Comparison of ENCODE assay signal across 8 cellular contexts in genomic region chr2:98087447-98088065, GRCh38. TPM values are rescaled to one million over a fixed set of nuclear protein-coding genes. Genes with fewer than 3 reads are reported as not detected.
A peak's percentile ranks its signal among the peaks of the same experiment; 100 is the strongest.
DNase-seq lines count a peak whose midpoint lies in the region; ATAC-seq, FAIRE-seq and TF ChIP-seq lines count a peak whose summit lies in the region.

No MANE protein-coding gene starts in this region.

- peak overlapping the region; percentile 66 for H3K4me3 ChIP-seq in A549

- DNase-seq in A549 (ENCODE audit: low read depth in 1 of 2, low spot score in 1 of 2), result no peak
- no peak for DNase-seq in H9
- DNase-seq in mesothelial cell of epicardium (ENCODE audit: low spot score in 2 of 2, unreplicated experiment in 2 of 2), result no peak
- no peak for DNase-seq in NCI-H748 (lab: John Stamatoyannopoulos, UW; ENCODE audit: unreplicated experiment)
- no peak for DNase-seq in NCI-H1694 (lab: John Stamatoyannopoulos, UW)

- H2BK12ac ChIP-seq in H9 (ENCODE audit: insufficient read length, low read depth, low read length), result no peak overlapping the region

- H3K4me3 Mint-ChIP-seq in H9, result peak overlapping the region; percentile 72 to 87
- H3K4me3 Mint-ChIP-seq in brain, result peak overlapping the region; percentile 81 to 90 (median 89)
- peak overlapping the region; percentile 71 for H3K4me3 Mint-ChIP-seq in mesothelial cell of epicardium

- no peak overlapping the region for H3K9ac ChIP-seq in H9 (ENCODE audit: extremely low read depth, insufficient read length, low read length)

- H3K27ac Mint-ChIP-seq in H9, result no peak overlapping the region
- H3K27ac Mint-ChIP-seq in brain, result no peak overlapping the region
- H3K27ac Mint-ChIP-seq in mesothelial cell of epicardium, result no peak overlapping the region

- no peak overlapping the region for H3K56ac ChIP-seq in H9 (ENCODE audit: insufficient read length, low read depth, low read length)

- no peaks in the 10 kb centered on the region for H3K79me1 ChIP-seq in H9 (ENCODE audit: insufficient read depth, low read depth, low read length, poor library complexity, severe bottlenecking)

- H3T11ph ChIP-seq in H9 (ENCODE audit: low read length), result no peak overlapping the region

- TF ChIP-seq POLR2A in A549 (IDR thresholded peaks at IDR 0.05; ENCODE audit: low read length), result no peak

- peak overlapping the region; percentile 41 for H3K18ac ChIP-seq in H9 (ENCODE audit: insufficient read length, low read depth, low read length)

- H3K14ac ChIP-seq in H9 (ENCODE audit: insufficient read depth, low read length), result no peak overlapping the region

- no peak overlapping the region for H4K8ac ChIP-seq in H9 (replicated peaks; ENCODE audit: insufficient read length, low read depth, low read length)

- H2AFZ ChIP-seq in H9 (ENCODE audit: low read length), result no peak overlapping the region

- no peaks in the 10 kb centered on the region; a peak in 1 of 5 replicates for H3K9me3 Mint-ChIP-seq in H9
- H3K9me3 Mint-ChIP-seq in brain, result peaks cover 0 to 2% (median 0%) of the 10 kb centered on the region in 5 experiments
- H3K9me3 Mint-ChIP-seq in mesothelial cell of epicardium, result no peaks in the 10 kb centered on the region

- TF ChIP-seq CTCF in A549 (IDR thresholded peaks at IDR 0.05) (no peak), H9 (conservative IDR thresholded peaks at IDR 0.05) (no peak), brain (conservative IDR thresholded peaks at IDR 0.05) (no peak), mesothelial cell of epicardium (IDR thresholded peaks at IDR 0.05; ENCODE audit: unreplicated experiment) (no peak)

- no peak for FAIRE-seq in A549 (lab: Jason Lieb, UNC)

- TF ChIP-seq EP300 in A549 (IDR thresholded peaks at IDR 0.05), result no peak

- no peak overlapping the region for H2BK15ac ChIP-seq in H9 (ENCODE audit: low read depth, low read length)

- no peak overlapping the region for H3K23ac ChIP-seq in H9 (ENCODE audit: insufficient read length, low read depth, low read length)

- peak overlapping the region; percentile 97 for H3K4me2 ChIP-seq in A549
- H3K4me2 ChIP-seq in H9 (ENCODE audit: insufficient read depth, insufficient read length, low read length), result peak overlapping the region; percentile 97

- H3K9me3 ChIP-seq in A549 (no peaks in the 10 kb centered on the region), H9 (ENCODE audit: control insufficient read depth, low read depth, low read length) (no peaks in the 10 kb centered on the region)

- no peak overlapping the region for H4K5ac ChIP-seq in H9 (ENCODE audit: insufficient read length, low read depth, low read length)

- H4K20me1 ChIP-seq in H9 (ENCODE audit: control insufficient read depth, insufficient read depth, insufficient read length), result no peaks in the 10 kb centered on the region

- H3K27me3 ChIP-seq in H9 (ENCODE audit: insufficient read depth, low read length), result peaks cover 6% of the 10 kb centered on the region; the same call in 1 of the 2 replicates

- no peak overlapping the region for H3K27ac ChIP-seq in A549
- H3K27ac ChIP-seq in H9 (ENCODE audit: insufficient read length, low read depth, low read length), result no peak overlapping the region

- ATAC-seq in A549, result no peak
- no peak for ATAC-seq in HG02642 (IDR thresholded peaks at IDR 0.05; ENCODE audit: poor library complexity, unreplicated experiment)
- no peak for ATAC-seq in HG02938 (IDR thresholded peaks at IDR 0.05; ENCODE audit: unreplicated experiment)

- H3K4me1 ChIP-seq in A549 (peaks cover 9% of the 10 kb centered on the region; the same call in 1 of the 3 replicates), H9 (ENCODE audit: insufficient read depth, low read length) (no peaks in the 10 kb centered on the region)

- no peak overlapping the region for H3K4ac ChIP-seq in H9 (ENCODE audit: low read depth, low read length)

- WGBS in A549 (ENCODE audit: missing lambda C conversion rate), result 87% methylated on average over 7 of the region's 13 CpGs
- no CpG with 5 or more reads among the region's 13 CpGs for WGBS in H9 (ENCODE audit: extremely low coverage, insufficient read length, low lambda C conversion rate)

- H3K23me2 ChIP-seq in H9 (ENCODE audit: insufficient read length, low read depth, low read length, poor library complexity, severe bottlenecking), result peaks cover 8% of the 10 kb centered on the region

- POLR2A ChIA-PET in A549 (lab: Yijun Ruan, JAX), result no interaction called here

- H2AK5ac ChIP-seq in H9 (ENCODE audit: insufficient read length, low read length), result no peak overlapping the region

- no peak overlapping the region for H2BK20ac ChIP-seq in H9 (ENCODE audit: low read depth, low read length, poor library complexity, severe bottlenecking)

- no peaks in the 10 kb centered on the region for H3K79me2 ChIP-seq in H9 (ENCODE audit: insufficient read depth, low read length)

- no peaks in the 10 kb centered on the region for H3K36me3 Mint-ChIP-seq in H9 (ENCODE audit: insufficient read depth in 1 of 3, low read depth in 3 of 3)
- H3K36me3 Mint-ChIP-seq in brain, result no peaks in the 10 kb centered on the region
- H3K36me3 Mint-ChIP-seq in mesothelial cell of epicardium, result no peaks in the 10 kb centered on the region

- CTCF ChIA-PET in A549 (lab: Yijun Ruan, JAX), result interaction anchor here (0.8 to 0.9 kb wide), 2 partner anchors 15 to 281 kb away, joined by 3 read pairs; no protein-coding TSS in a partner anchor

- H3K27me3 Mint-ChIP-seq in H9 (ENCODE audit: low read depth) (peaks cover 72% of the 10 kb centered on the region), brain (peaks cover 5% of the 10 kb centered on the region), mesothelial cell of epicardium (ENCODE audit: low read depth) (peaks cover 73% of the 10 kb centered on the region)

- no peak overlapping the region for H2BK5ac ChIP-seq in H9 (ENCODE audit: insufficient read length, low read length)

- H4K91ac ChIP-seq in H9 (ENCODE audit: insufficient read length, low read depth, low read length), result no peak overlapping the region

- no peak for TF ChIP-seq RAD21 in A549 (conservative IDR thresholded peaks at IDR 0.05 in 1 of 2, IDR thresholded peaks at IDR 0.05 in 1 of 2)

- H3K4me1 Mint-ChIP-seq in H9 (peaks cover 7 to 9% of the 10 kb centered on the region in 2 experiments; a peak in 3 of 4 replicates), brain (peaks cover 16% of the 10 kb centered on the region), mesothelial cell of epicardium (peaks cover 10% of the 10 kb centered on the region)

- H2BK120ac ChIP-seq in H9 (ENCODE audit: low read depth, low read length, poor library complexity, severe bottlenecking), result no peak overlapping the region

TF ChIP-seq in A549, 52 proteins besides CTCF, POLR2A, EP300 and RAD21:
- no peak for TF ChIP-seq NPAS2 (CRISPR knock-in tag; IDR thresholded peaks at IDR 0.05; ENCODE audit: borderline replicate concordance)
- 0 out of 2 replicates have a peak, but pooled peaks have one; percentile 32 for TF ChIP-seq RNF2 (IDR thresholded peaks at IDR 0.05; ENCODE audit: borderline replicate concordance, low read depth)

RNA-seq across cellular contexts. Expression of gene VWA3B, which starts 0.6 kb away (rescaled TPM):
- polyA plus RNA-seq in A549 (2011; rRNA removed), result not detected in 2 replicates
- polyA plus RNA-seq in A549 (2012; cell fraction: cytosol; rRNA removed), result not detected in 2 replicates
- polyA plus RNA-seq in A549 (2012; cell fraction: nucleus; rRNA removed), result not detected in 2 replicates
- not detected in 3 replicates for polyA plus RNA-seq in A549 (2017; fragmentation: RNase III; extraction: RNeasy Plus Mini Kit Qiagen cat#74134 plus additional on column Dnase treatment)
- polyA minus RNA-seq in A549 (2011; rRNA and poly(A)+ RNA removed), result 0.10 TPM in 1 of 2 replicates, not detected in the other
- not detected in 2 replicates for total RNA-seq in H9 (2021)
- polyA plus RNA-seq in brain (ENCODE audit: insufficient read depth, low read depth, low replicate concordance), result 1.1 TPM
- not detected in 3 replicates for total RNA-seq in mesothelial cell of epicardium
